Comparison of ENCODE assay signal across 9 cellular contexts in the genomic region with DNA sequence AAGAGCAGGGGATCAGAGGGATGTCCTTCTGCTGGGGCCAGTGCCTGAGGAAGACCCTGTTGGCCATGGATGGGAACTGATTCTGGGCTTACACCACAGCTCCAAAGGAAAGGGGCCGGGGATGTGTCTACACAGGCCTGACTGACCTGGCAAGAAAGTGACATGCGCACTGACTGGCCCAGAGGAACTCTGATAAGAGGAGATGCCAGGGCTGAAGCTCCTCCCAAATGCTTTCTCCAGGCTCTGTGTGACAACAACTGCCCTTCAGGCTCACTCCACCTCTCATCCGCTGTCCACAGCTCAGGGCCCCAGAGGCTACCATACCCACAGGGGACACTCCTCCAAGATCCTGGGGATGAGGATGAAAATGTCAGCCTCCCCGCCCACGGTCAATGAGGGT.
A peak's percentile ranks its signal among the peaks of the same experiment; 100 is the strongest.
DNase-seq lines count a peak whose midpoint lies in the region; ATAC-seq, FAIRE-seq and TF ChIP-seq lines count a peak whose summit lies in the region.
"Had no signal": no experiment of that assay in that cellular context is flagged by ENCODE, and none has a peak within 500 bp of the region (broad histone marks: within the 10 kb centered on the region; RNA-seq: fewer than 3 reads in every experiment).

No MANE protein-coding gene starts in this region.

- POLR2A ChIA-PET in A549 (lab: Yijun Ruan, JAX), result no interaction called here
- POLR2A ChIA-PET in IMR-90 (lab: Charles Lee; ENCODE audit: unreplicated experiment), result no interaction called here

- H2BK120ac ChIP-seq in IMR-90 (ENCODE audit: low read depth, low read length), result peak overlapping the region; percentile 96

- H3K36me3 ChIP-seq in IMR-90 (ENCODE audit: control insufficient read depth, insufficient read depth, low read length), result no peaks in the 10 kb centered on the region
- no peaks in the 10 kb centered on the region for H3K36me3 ChIP-seq in heart left ventricle
- no peaks in the 10 kb centered on the region for H3K36me3 ChIP-seq in BE2C

- TF ChIP-seq RAD21 in A549 (conservative IDR thresholded peaks at IDR 0.05 in 1 of 2, IDR thresholded peaks at IDR 0.05 in 1 of 2) (no peak), IMR-90 (IDR thresholded peaks at IDR 0.05; ENCODE audit: low read length) (no peak)

- peaks cover 24% of the 10 kb centered on the region for H3K4me1 ChIP-seq in A549
- peaks cover 11% of the 10 kb centered on the region for H3K4me1 ChIP-seq in IMR-90 (ENCODE audit: control insufficient read depth, insufficient read depth, low read length)
- peaks cover 0 to 45% (median 13%) of the 10 kb centered on the region in 12 donors for H3K4me1 ChIP-seq in heart left ventricle
- H3K4me1 ChIP-seq in BE2C, result no peaks in the 10 kb centered on the region

- TF ChIP-seq POLR2A in A549 (IDR thresholded peaks at IDR 0.05; ENCODE audit: low read length), result no peak
- no peak for TF ChIP-seq POLR2A in IMR-90 (IDR thresholded peaks at IDR 0.05; ENCODE audit: low read depth, low read length)
- TF ChIP-seq POLR2A in heart left ventricle (IDR thresholded peaks at IDR 0.05), result no peak

- H3K27ac ChIP-seq in A549, result peak overlapping the region; percentile 50 to 77
- peak overlapping the region; percentile 72 for H3K27ac ChIP-seq in IMR-90 (ENCODE audit: insufficient read depth, low read length)
- peak overlapping the region; percentile 3 to 84 (median 52) for H3K27ac ChIP-seq in heart left ventricle

- peak overlapping the region; percentile 79; the same call in 1 of the 2 replicates for H3K14ac ChIP-seq in IMR-90 (replicated peaks; ENCODE audit: low read depth, low read length)

- H2AFZ ChIP-seq in IMR-90 (replicated peaks; ENCODE audit: low read length, poor library complexity), result peak overlapping the region; percentile 60

- H3K27me3 ChIP-seq in IMR-90 (ENCODE audit: control insufficient read depth, insufficient read depth, low read length), result no peaks in the 10 kb centered on the region
- H3K27me3 ChIP-seq in heart left ventricle, result no peaks in the 10 kb centered on the region
- no peaks in the 10 kb centered on the region for H3K27me3 ChIP-seq in BE2C

- no peak overlapping the region for H3K9ac ChIP-seq in IMR-90 (ENCODE audit: low read depth, low read length)

- H3K18ac ChIP-seq in IMR-90 (ENCODE audit: low read depth, low read length), result peak overlapping the region; percentile 68

- H3K4me2 ChIP-seq in A549, result peak overlapping the region; percentile 5; the same call in 1 of the 3 replicates
- H3K4me2 ChIP-seq in IMR-90 (ENCODE audit: low read depth, low read length), result peak overlapping the region; percentile 18; the same call in 1 of the 2 replicates

- no peaks in the 10 kb centered on the region for H4K20me1 ChIP-seq in IMR-90 (ENCODE audit: insufficient read depth, low read length)

- DNase-seq in A549 (ENCODE audit: low read depth in 1 of 2, low spot score in 1 of 2) (no peak), IMR-90 (no peak), heart left ventricle (peak in 4 of 5 donors; percentile 46 to 76 (median 66)), NOMO-1 treated with dmso at 0.1 percent for 144 hours (lab: John Stamatoyannopoulos, UW; ENCODE audit: unreplicated experiment) (no peak), BE2C (no peak), NCI-H146 (lab: John Stamatoyannopoulos, UW) (no peak), DMS153 treated with DMSO at 0.1 percent for 48 hours (lab: John Stamatoyannopoulos, UW; ENCODE audit: unreplicated experiment) (no peak)
- DNase-seq: NCI-H2029 had no signal

- H2BK20ac ChIP-seq in IMR-90 (ENCODE audit: low read depth, low read length), result peak overlapping the region; percentile 93; the same call in 1 of the 2 replicates

- peak overlapping the region; percentile 98 for H2AK5ac ChIP-seq in IMR-90 (ENCODE audit: low read depth, low read length)

- no peak for FAIRE-seq in A549 (lab: Jason Lieb, UNC)

- peaks cover 16% of the 10 kb centered on the region for H3K9me1 ChIP-seq in IMR-90 (ENCODE audit: insufficient read depth, low read length)

- TF ChIP-seq CTCF in A549 (IDR thresholded peaks at IDR 0.05) (no peak), IMR-90 (conservative IDR thresholded peaks at IDR 0.05; ENCODE audit: low read depth, low read length) (no peak), heart left ventricle (IDR thresholded peaks at IDR 0.05) (no peak), BE2C (IDR thresholded peaks at IDR 0.05; ENCODE audit: low read depth, low read length) (no peak)

- dilution Hi-C loops in IMR-90 (cut with HindIII; ENCODE audit: low sequenced_read_pairs, unreplicated experiment), result no loop called here

- peak overlapping the region; percentile 10; the same call in 1 of the 2 replicates for H3K23ac ChIP-seq in IMR-90 (ENCODE audit: low read depth, low read length)

- H3K56ac ChIP-seq in IMR-90 (ENCODE audit: extremely low read depth, insufficient read depth, low read length), result peak overlapping the region; percentile 54; the same call in 1 of the 2 replicates

- peak overlapping the region; percentile 80 for H2AK9ac ChIP-seq in IMR-90 (replicated peaks; ENCODE audit: low read depth, low read length, poor library complexity)

- intact Hi-C loops in IMR-90 (cut with micrococcal nuclease) (no loop called here), heart left ventricle (cut with DNase I) (no loop called here)

- peak overlapping the region; percentile 92 for H2BK5ac ChIP-seq in IMR-90 (ENCODE audit: low read depth, low read length, poor library complexity, severe bottlenecking)

- peak overlapping the region; percentile 20; the same call in 1 of the 2 replicates for H4K5ac ChIP-seq in IMR-90 (ENCODE audit: low read depth, low read length)

- in situ Hi-C loops in IMR-90 (cut with MboI; ENCODE audit: low sequenced_read_pairs), result no loop called here

- H3K9me3 ChIP-seq in A549 (no peaks in the 10 kb centered on the region), IMR-90 (ENCODE audit: control insufficient read depth, insufficient read depth, low read length) (no peaks in the 10 kb centered on the region), heart left ventricle (no peaks in the 10 kb centered on the region), BE2C (no peaks in the 10 kb centered on the region)

- no peak for TF ChIP-seq EP300 in A549 (IDR thresholded peaks at IDR 0.05)

- H2BK15ac ChIP-seq in IMR-90 (ENCODE audit: low read depth, low read length), result peak overlapping the region; percentile 100

- ATAC-seq in A549 (peak in 1 of 2 experiments; percentile 46; a peak in 3 of 6 replicates), GM21447 (IDR thresholded peaks at IDR 0.05; ENCODE audit: unreplicated experiment) (peak; percentile 19), IMR-90 (ENCODE audit: low read depth) (peak; percentile 15), heart left ventricle (peak; percentile 84 to 91 (median 90))

- 97% methylated on average over 5 of the region's 5 CpGs for WGBS in A549 (ENCODE audit: missing lambda C conversion rate)
- WGBS in IMR-90 (ENCODE audit: extremely low coverage in 2 of 2, insufficient read length in 1 of 2), 2 experiments, result 100% methylated on average over 2 of the region's 5 CpGs; no CpG with 5 or more reads in 1 of the 2 experiments
- 45 to 89% (median 60%) methylated on average over 2 to 5 of the region's 5 CpGs for WGBS in heart left ventricle, 4 donors

- peak overlapping the region; percentile 68 to 94 for H4K8ac ChIP-seq in IMR-90 (ENCODE audit: low read depth in 2 of 2, low read length in 2 of 2)

- H3K4ac ChIP-seq in IMR-90 (ENCODE audit: low read depth, low read length), result peak overlapping the region; percentile 90

- H3K79me1 ChIP-seq in IMR-90 (ENCODE audit: low read depth in 1 of 2, low read length in 2 of 2), result no peaks in the 10 kb centered on the region; a peak in 1 of 4 replicates

- CTCF ChIA-PET in A549 (lab: Yijun Ruan, JAX), result interaction anchor here (1.0 to 1.5 kb wide), 2 partner anchors 14 to 151 kb away, joined by 3 read pairs; no protein-coding TSS in a partner anchor
- CTCF ChIA-PET in IMR-90 (lab: Yijun Ruan, JAX), result interaction anchor here (1.1 kb wide), 1 partner anchor 22 kb away, joined by 3 read pairs; no protein-coding TSS in a partner anchor

- H4K91ac ChIP-seq in IMR-90 (ENCODE audit: insufficient read depth, low read depth, low read length), result peak overlapping the region; percentile 95

- no TSS peak for BruUV-seq in IMR-90 (replicated peaks; lab: Mats Ljungman, UMichigan)

- no peak overlapping the region for H3K4me3 ChIP-seq in A549
- no peak overlapping the region for H3K4me3 ChIP-seq in IMR-90 (ENCODE audit: insufficient read depth, low read depth, low read length)
- no peak overlapping the region for H3K4me3 ChIP-seq in heart left ventricle
- no peak overlapping the region for H3K4me3 ChIP-seq in BE2C (ENCODE audit: low read depth, low read length)

TF ChIP-seq in A549, 52 proteins besides CTCF, POLR2A, EP300 and RAD21 (continues in another document):
- no peak for TF ChIP-seq ESRRA (IDR thresholded peaks at IDR 0.05; ENCODE audit: borderline replicate concordance, low read length)
- TF ChIP-seq NPAS2 (CRISPR knock-in tag; IDR thresholded peaks at IDR 0.05; ENCODE audit: borderline replicate concordance), result no peak
- no peak for TF ChIP-seq BHLHE40 (IDR thresholded peaks at IDR 0.05; ENCODE audit: low read depth, low read length)
- no peak for TF ChIP-seq NFE2L2 (conservative IDR thresholded peaks at IDR 0.05; ENCODE audit: low read length)
- TF ChIP-seq NR3C1 (IDR thresholded peaks at IDR 0.05), result no peak
- TF ChIP-seq MYC (IDR thresholded peaks at IDR 0.05; ENCODE audit: borderline replicate concordance, low read length), result no peak
- TF ChIP-seq ZC3H11A (IDR thresholded peaks at IDR 0.05), result no peak
- no peak for TF ChIP-seq CEBPB (IDR thresholded peaks at IDR 0.05)

TF ChIP-seq in IMR-90, 13 proteins besides CTCF, POLR2A, EP300 and RAD21 (continues in another document):
- TF ChIP-seq CHD1 (IDR thresholded peaks at IDR 0.05; ENCODE audit: low read depth, low read length) (no peak), MXI1 (IDR thresholded peaks at IDR 0.05; ENCODE audit: borderline replicate concordance, low read depth, low read length) (no peak), NFE2L2 (IDR thresholded peaks at IDR 0.05; ENCODE audit: low read depth, low read length) (no peak), MAFK (IDR thresholded peaks at IDR 0.05; ENCODE audit: low read depth, low read length) (no peak), RFX5 (IDR thresholded peaks at IDR 0.05; ENCODE audit: low read depth, low read length) (no peak), FOS (IDR thresholded peaks at IDR 0.05; ENCODE audit: low read depth, low read length) (no peak), RCOR1 (IDR thresholded peaks at IDR 0.05; ENCODE audit: insufficient replicate concordance, low read length) (no peak), BHLHE40 (IDR thresholded peaks at IDR 0.05; ENCODE audit: low read depth, low read length) (no peak)
- TF ChIP-seq, protein P1, sequence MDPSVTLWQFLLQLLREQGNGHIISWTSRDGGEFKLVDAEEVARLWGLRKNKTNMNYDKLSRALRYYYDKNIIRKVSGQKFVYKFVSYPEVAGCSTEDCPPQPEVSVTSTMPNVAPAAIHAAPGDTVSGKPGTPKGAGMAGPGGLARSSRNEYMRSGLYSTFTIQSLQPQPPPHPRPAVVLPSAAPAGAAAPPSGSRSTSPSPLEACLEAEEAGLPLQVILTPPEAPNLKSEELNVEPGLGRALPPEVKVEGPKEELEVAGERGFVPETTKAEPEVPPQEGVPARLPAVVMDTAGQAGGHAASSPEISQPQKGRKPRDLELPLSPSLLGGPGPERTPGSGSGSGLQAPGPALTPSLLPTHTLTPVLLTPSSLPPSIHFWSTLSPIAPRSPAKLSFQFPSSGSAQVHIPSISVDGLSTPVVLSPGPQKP (IDR thresholded peaks at IDR 0.05; ENCODE audit: borderline replicate concordance, low read depth, low read length), result no peak

Comparison
In these comparisons a context has a peak if more than half of its experiments do, and no peak if none do; other contexts are left out.
1. DNase-seq: peak in heart left ventricle (4 of 5); none in A549 (0 of 2), IMR-90 (single experiment), NOMO-1 treated with dmso at 0.1 percent for 144 hours (single experiment), BE2C (single experiment), NCI-H146 (single experiment) and DMS153 treated with DMSO at 0.1 percent for 48 hours (single experiment).
2. Peak in every context shown above with its lines, with median percentiles within 50 percentile points of each other: H3K27ac ChIP-seq.